ENCODE assay signal across 11 cellular contexts in the genomic region with DNA sequence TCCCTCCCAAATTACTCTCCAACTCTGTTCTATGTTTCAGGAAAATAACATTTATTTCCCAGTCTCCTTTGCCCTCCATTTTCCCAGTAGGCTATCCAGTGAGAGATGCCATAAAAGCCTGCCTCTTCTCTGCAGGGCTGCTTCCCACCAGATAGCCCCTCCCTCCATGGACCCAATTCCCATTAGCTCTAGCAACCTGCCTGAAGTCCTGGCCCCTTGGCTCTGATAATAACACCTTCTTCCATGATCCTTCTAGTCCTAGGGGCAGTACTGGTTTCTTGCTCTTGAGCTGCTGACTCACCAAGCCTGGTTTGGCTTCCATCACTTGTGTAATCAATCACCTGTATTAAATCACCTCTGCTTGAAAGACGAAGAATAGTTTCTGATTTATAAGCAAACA. TPM values are rescaled to one million over a fixed set of nuclear protein-coding genes. Genes with fewer than 3 reads are reported as not detected.
DNase-seq lines count a peak whose midpoint lies in the region; ATAC-seq, FAIRE-seq and TF ChIP-seq lines count a peak whose summit lies in the region.
"Not testable (repeated sequence)": the region's sequence is repeated elsewhere in the genome, so short reads cannot be mapped to it uniquely, and the experiment has no call there.
"Had no signal": no experiment of that assay in that cellular context is flagged by ENCODE, and none has a peak within 500 bp of the region (broad histone marks: within the 10 kb centered on the region; RNA-seq: fewer than 3 reads in every experiment).

No MANE protein-coding gene starts in this region.

- not testable (repeated sequence) for ATAC-seq in GM23338; activated CD8-positive, alpha-beta T cell treated with anti-CD3 and anti-CD28 coated beads for 36 hours

- H3K27ac ChIP-seq in GM23338 (ENCODE audit: low read depth); hepatocyte: not testable (repeated sequence)

- TF ChIP-seq CTCF in GM23338 (conservative IDR thresholded peaks at IDR 0.05; ENCODE audit: low read depth in 2 of 2); activated CD8-positive, alpha-beta T cell treated with anti-CD3 and anti-CD28 coated beads for 36 hours (IDR thresholded peaks at IDR 0.05); bronchial epithelial cell (IDR thresholded peaks at IDR 0.05; ENCODE audit: insufficient read depth, low read length, severe bottlenecking); hepatocyte (IDR thresholded peaks at IDR 0.05; ENCODE audit: poor library complexity): not testable (repeated sequence)

- not testable (repeated sequence) for H3K79me2 ChIP-seq in GM23338 (replicated peaks; ENCODE audit: insufficient read depth); hepatocyte

- not testable (repeated sequence) for H3K27me3 ChIP-seq in GM23338 (ENCODE audit: insufficient read depth); bronchial epithelial cell (ENCODE audit: control insufficient read depth, insufficient read depth, low read length); hepatocyte

- not testable (repeated sequence) for H3K9me3 ChIP-seq in hepatocyte (ENCODE audit: low read depth)

- not testable (repeated sequence) for H3K27ac Mint-ChIP-seq in GM23338; activated CD8-positive, alpha-beta T cell treated with anti-CD3 and anti-CD28 coated beads for 36 hours

- H3K27me3 Mint-ChIP-seq in GM23338 (ENCODE audit: insufficient read depth, low read depth, poor library complexity); activated CD8-positive, alpha-beta T cell treated with anti-CD3 and anti-CD28 coated beads for 36 hours: not testable (repeated sequence)

- H2AFZ ChIP-seq in GM23338, hepatocyte: not testable (repeated sequence)

- H3K9me3 Mint-ChIP-seq in GM23338; activated CD8-positive, alpha-beta T cell treated with anti-CD3 and anti-CD28 coated beads for 36 hours: not testable (repeated sequence)

- H3F3A ChIP-seq in GM23338 (replicated peaks; ENCODE audit: low read depth), result not testable (repeated sequence)

- H3K4me3 Mint-ChIP-seq in GM23338; activated CD8-positive, alpha-beta T cell treated with anti-CD3 and anti-CD28 coated beads for 36 hours: not testable (repeated sequence)

- WGBS in hepatocyte (ENCODE audit: low lambda C conversion rate, missing lambda C conversion rate), result 62% methylated on average over 1 of the region's 1 CpG

- not testable (repeated sequence) for H3K4me1 Mint-ChIP-seq in GM23338; activated CD8-positive, alpha-beta T cell treated with anti-CD3 and anti-CD28 coated beads for 36 hours (ENCODE audit: low read depth)

- POLR2A ChIA-PET in activated CD8-positive, alpha-beta T cell treated with anti-CD3 and anti-CD28 coated beads for 36 hours (lab: Charles Lee), result interaction anchor here (0.6 kb wide), 1 partner anchor 76 kb away, joined by 3 read pairs; no protein-coding TSS in a partner anchor

- CTCF ChIA-PET in activated CD8-positive, alpha-beta T cell treated with anti-CD3 and anti-CD28 coated beads for 36 hours (lab: Charles Lee), result not testable (repeated sequence)

- FAIRE-seq in bronchial epithelial cell (lab: Jason Lieb, UNC), result not testable (repeated sequence)

- not testable (repeated sequence) for H3K4me3 ChIP-seq in GM23338; bronchial epithelial cell (ENCODE audit: low read depth, low read length); hepatocyte

- H3K36me3 ChIP-seq in GM23338 (ENCODE audit: insufficient read depth); bronchial epithelial cell (ENCODE audit: control insufficient read depth, insufficient read depth, low read length); hepatocyte (replicated peaks; ENCODE audit: insufficient read depth, low read depth): not testable (repeated sequence)

- H4K20me1 ChIP-seq in GM23338 (replicated peaks; ENCODE audit: insufficient read depth); hepatocyte (ENCODE audit: insufficient read depth, poor library complexity, severe bottlenecking): not testable (repeated sequence)

- DNase-seq in GM23338 (ENCODE audit: low spot score), result peak; percentile 21
- DNase-seq in M059J (ENCODE audit: low read depth), result peak; percentile 0
- DNase-seq in activated CD8-positive, alpha-beta T cell treated with anti-CD3 and anti-CD28 coated beads for 36 hours, result peak; percentile 10
- peak; percentile 1 for DNase-seq in bronchial epithelial cell (ENCODE audit: low read depth)
- peak; percentile 1 for DNase-seq in hepatocyte (ENCODE audit: low spot score)
- DNase-seq in islet precursor cell, result peak; percentile 45
- DNase-seq in renal cortical epithelial cell (ENCODE audit: low read depth), result peak; percentile 0

- intact Hi-C loops in activated CD8-positive, alpha-beta T cell treated with anti-CD3 and anti-CD28 coated beads for 36 hours (cut with micrococcal nuclease), result not testable (repeated sequence)

- not testable (repeated sequence) for H3K9me2 ChIP-seq in GM23338 (ENCODE audit: insufficient read depth); hepatocyte (replicated peaks; ENCODE audit: insufficient read depth)

- not testable (repeated sequence) for H3K4me1 ChIP-seq in GM23338 (ENCODE audit: insufficient read depth); hepatocyte (ENCODE audit: insufficient read depth)

- H3K4me2 ChIP-seq in GM23338, hepatocyte: not testable (repeated sequence)

- H3K36me3 Mint-ChIP-seq in GM23338 (ENCODE audit: low read depth); activated CD8-positive, alpha-beta T cell treated with anti-CD3 and anti-CD28 coated beads for 36 hours (ENCODE audit: low read depth): not testable (repeated sequence)

RNA-seq across cellular contexts. Expression of a gene that starts 9.5 kb away (rescaled TPM):
- not detected in 2 replicates for total RNA-seq in GM23338 (2014; rRNA removed; shearing (Covaris generic))
- polyA plus RNA-seq in GM23338 (2016; fragmentation: Nextera tagmentation; extraction: Ambion mirVana) (not detected in 2 replicates), hepatocyte (not detected in 2 replicates)
- not detected in 2 replicates for total RNA-seq in M059J (2014; rRNA removed; shearing (Covaris generic))
- not detected for total RNA-seq in activated CD8-positive, alpha-beta T cell treated with anti-CD3 and anti-CD28 coated beads for 36 hours
- total RNA-seq in bronchial epithelial cell (not detected in 2 replicates), hepatocyte (not detected in 2 replicates), renal cortical epithelial cell (not detected in 2 replicates)
- total RNA-seq: Caco-2; CD4-positive, alpha-beta T cell; Daoy had no signal
- polyA plus RNA-seq: BJ had no signal
